6 cellular contexts compared by ENCODE assay signal in genomic region chr17:50114849-50115357, GRCh38. TPM values are rescaled to one million over a fixed set of nuclear protein-coding genes. Genes with fewer than 3 reads are reported as not detected.
DNase-seq lines count a peak whose midpoint lies in the region; FAIRE-seq and TF ChIP-seq lines count a peak whose summit lies in the region.

No MANE protein-coding gene starts in this region.

- H3K4me2 ChIP-seq in KMS-11, result no peak overlapping the region

- H3K79me2 ChIP-seq in KMS-11 (ENCODE audit: insufficient read depth, low read depth), result no peaks in the 10 kb centered on the region

- H4K20me1 ChIP-seq in KMS-11 (ENCODE audit: insufficient read depth), result no peaks in the 10 kb centered on the region

- H2AFZ ChIP-seq in KMS-11 (ENCODE audit: low read depth), result no peak overlapping the region

- H3K4me3 ChIP-seq in KMS-11 (IDR thresholded peaks at IDR 0.05; ENCODE audit: insufficient read depth, low read depth, low read length) (no peak overlapping the region), kidney epithelial cell (ENCODE audit: low read depth, low read length) (no peak overlapping the region)

- no peak overlapping the region for H3K9ac ChIP-seq in KMS-11

- TF ChIP-seq CTCF in KMS-11 (conservative IDR thresholded peaks at IDR 0.05; ENCODE audit: low read depth, low read length) (peak; percentile 83), VCaP (conservative IDR thresholded peaks at IDR 0.05) (peak; percentile 57; the same call in 1 of the 2 replicates), kidney epithelial cell (IDR thresholded peaks at IDR 0.05; ENCODE audit: insufficient read depth, low read length, poor library complexity, severe bottlenecking) (peak; percentile 71)

- H3K27me3 ChIP-seq in KMS-11 (ENCODE audit: insufficient read depth, low read depth) (peaks cover 27% of the 10 kb centered on the region; the same call in 1 of the 2 replicates), kidney epithelial cell (ENCODE audit: control insufficient read depth, insufficient read depth, low read length) (peaks cover 2% of the 10 kb centered on the region)

- H3K4me1 ChIP-seq in KMS-11 (ENCODE audit: low read depth, poor library complexity, severe bottlenecking), result no peaks in the 10 kb centered on the region

- H3K36me3 ChIP-seq in KMS-11 (ENCODE audit: insufficient read depth), result no peaks in the 10 kb centered on the region
- no peaks in the 10 kb centered on the region for H3K36me3 ChIP-seq in kidney epithelial cell (ENCODE audit: control insufficient read depth, insufficient read depth, low read length)

- no peak overlapping the region for H3K27ac ChIP-seq in KMS-11
- no peak overlapping the region for H3K27ac ChIP-seq in VCaP

- intact Hi-C loops in posterior cingulate gyrus (cut with DNase I), result no loop called here

- FAIRE-seq in frontal cortex (lab: Jason Lieb, UNC), result no peak

- DNase-seq in D341Med (ENCODE audit: low spot score) (peak; percentile 72), kidney epithelial cell (ENCODE audit: low read depth) (no peak), posterior cingulate gyrus (no peak), frontal cortex (ENCODE audit: low spot score in 2 of 2) (no peak)

RNA-seq across cellular contexts. Expression of gene SAMD14, which starts 15.1 kb away (rescaled TPM):
- total RNA-seq in kidney epithelial cell (13.3 and 14.7 TPM in 2 replicates), frontal cortex (21.2 TPM)

RNA-seq across cellular contexts. Expression of gene PDK2, which starts 19.8 kb away (rescaled TPM):
- total RNA-seq in kidney epithelial cell, result 12.7 and 14.5 TPM in 2 replicates
- 11.8 TPM for total RNA-seq in frontal cortex

RNA-seq across cellular contexts. Expression of gene PPP1R9B, which starts 35.6 kb away (rescaled TPM):
- total RNA-seq in kidney epithelial cell, result 35.2 and 38.2 TPM in 2 replicates
- 68.9 TPM for total RNA-seq in frontal cortex

RNA-seq across cellular contexts. Expression of gene SGCA, which starts 50.9 kb away (rescaled TPM):
- total RNA-seq in kidney epithelial cell, result not detected in 2 replicates
- not detected for total RNA-seq in frontal cortex

RNA-seq across cellular contexts. Expression of gene ITGA3, which starts 59.0 kb away (rescaled TPM):
- total RNA-seq in kidney epithelial cell, result 1,029 and 1,224 TPM in 2 replicates
- 20.0 TPM for total RNA-seq in frontal cortex
